Comparison of ENCODE assay signal across 9 cellular contexts in genomic region chr18:13455960-13456471, GRCh38.
DNase-seq lines count a peak whose midpoint lies in the region; ATAC-seq and TF ChIP-seq lines count a peak whose summit lies in the region.
"Had no signal": no experiment of that assay in that cellular context is flagged by ENCODE, and none has a peak within 500 bp of the region (broad histone marks: within the 10 kb centered on the region; RNA-seq: fewer than 3 reads in every experiment).

No MANE protein-coding gene starts in this region.

- TF ChIP-seq EP300 in tibial nerve (IDR thresholded peaks at IDR 0.05), result no peak

- H3K9me3 Mint-ChIP-seq in CD4-positive, alpha-beta T cell, result no peaks in the 10 kb centered on the region

- H3K4me1 Mint-ChIP-seq in CD4-positive, alpha-beta T cell (ENCODE audit: low read depth), result peaks cover 74% of the 10 kb centered on the region

- H3K4me3 ChIP-seq in BE2C (ENCODE audit: low read depth, low read length), result no peak overlapping the region
- H3K4me3 ChIP-seq in tibial nerve, result no peak overlapping the region

- peaks cover 6% of the 10 kb centered on the region for H3K36me3 Mint-ChIP-seq in CD4-positive, alpha-beta T cell (ENCODE audit: low read depth)

- DNase-seq in CD4-positive, alpha-beta T cell, result peak in 1 of 10 experiments; percentile 31
- DNase-seq in cerebellum (ENCODE audit: low spot score), result peak; percentile 61
- no peak for DNase-seq in BE2C
- no peak for DNase-seq in tibial nerve (ENCODE audit: low spot score in 2 of 2)
- no peak for DNase-seq in MV-4-11 (lab: John Stamatoyannopoulos, UW)
- no peak for DNase-seq in putamen (ENCODE audit: low spot score)
- DNase-seq: mesendoderm had no signal

- H3K4me1 ChIP-seq in BE2C (no peaks in the 10 kb centered on the region), tibial nerve (peaks cover 0 to 13% (median 0%) of the 10 kb centered on the region in 4 donors)

- intact Hi-C loops in CD4-positive, alpha-beta T cell (cut with DNase I, micrococcal nuclease), result no loop called here

- H3K27me3 ChIP-seq in CD4-positive, alpha-beta T cell (ENCODE audit: control insufficient read depth, insufficient read depth, low read length), result no peaks in the 10 kb centered on the region
- no peaks in the 10 kb centered on the region for H3K27me3 ChIP-seq in BE2C
- no peaks in the 10 kb centered on the region for H3K27me3 ChIP-seq in tibial nerve

- POLR2A ChIA-PET in CD4-positive, alpha-beta T cell (lab: Charles Lee), result interaction anchor here (1.1 to 1.3 kb wide), 2 partner anchors 9 to 270 kb away, joined by 3 to 4 read pairs; partner anchors contain the start of gene FAM210A

- H3K27ac Mint-ChIP-seq in CD4-positive, alpha-beta T cell, result peak overlapping the region; percentile 55

- no peak overlapping the region for H3K27ac ChIP-seq in CD4-positive, alpha-beta T cell (ENCODE audit: low read depth, low read length)
- no peak overlapping the region for H3K27ac ChIP-seq in tibial nerve

- 83 to 92% methylated on average over 19 of the region's 19 CpGs for WGBS in tibial nerve, 2 donors

- no peaks in the 10 kb centered on the region for H3K27me3 Mint-ChIP-seq in CD4-positive, alpha-beta T cell

- TF ChIP-seq CTCF in CD4-positive, alpha-beta T cell (IDR thresholded peaks at IDR 0.05), result no peak
- TF ChIP-seq CTCF in BE2C (IDR thresholded peaks at IDR 0.05; ENCODE audit: low read depth, low read length) (no peak), tibial nerve (IDR thresholded peaks at IDR 0.05) (no peak)

- peak; percentile 55 for ATAC-seq in CD4-positive, alpha-beta T cell (ENCODE audit: poor library complexity)
- ATAC-seq in GM19372 (IDR thresholded peaks at IDR 0.05; ENCODE audit: low read depth, unreplicated experiment), result peak; percentile 47
- peak; percentile 39 for ATAC-seq in HG03520 (IDR thresholded peaks at IDR 0.05; ENCODE audit: unreplicated experiment)

- H3K36me3 ChIP-seq in BE2C (no peaks in the 10 kb centered on the region), tibial nerve (no peaks in the 10 kb centered on the region)

- peak overlapping the region; percentile 63 for H3K4me3 Mint-ChIP-seq in CD4-positive, alpha-beta T cell

- TF ChIP-seq POLR2A in tibial nerve (IDR thresholded peaks at IDR 0.05), result no peak

- no peaks in the 10 kb centered on the region for H3K9me3 ChIP-seq in CD4-positive, alpha-beta T cell (ENCODE audit: control insufficient read depth, low read length)
- H3K9me3 ChIP-seq in BE2C, result no peaks in the 10 kb centered on the region
- no peaks in the 10 kb centered on the region for H3K9me3 ChIP-seq in tibial nerve

- CTCF ChIA-PET in CD4-positive, alpha-beta T cell (lab: Charles Lee), result interaction anchor here (0.6 kb wide), 2 partner anchors 237 to 621 kb away, joined by 3 to 4 read pairs; partner anchors contain the start of gene LDLRAD4
